ENCODE assay signal across 13 cellular contexts in the genomic region with DNA sequence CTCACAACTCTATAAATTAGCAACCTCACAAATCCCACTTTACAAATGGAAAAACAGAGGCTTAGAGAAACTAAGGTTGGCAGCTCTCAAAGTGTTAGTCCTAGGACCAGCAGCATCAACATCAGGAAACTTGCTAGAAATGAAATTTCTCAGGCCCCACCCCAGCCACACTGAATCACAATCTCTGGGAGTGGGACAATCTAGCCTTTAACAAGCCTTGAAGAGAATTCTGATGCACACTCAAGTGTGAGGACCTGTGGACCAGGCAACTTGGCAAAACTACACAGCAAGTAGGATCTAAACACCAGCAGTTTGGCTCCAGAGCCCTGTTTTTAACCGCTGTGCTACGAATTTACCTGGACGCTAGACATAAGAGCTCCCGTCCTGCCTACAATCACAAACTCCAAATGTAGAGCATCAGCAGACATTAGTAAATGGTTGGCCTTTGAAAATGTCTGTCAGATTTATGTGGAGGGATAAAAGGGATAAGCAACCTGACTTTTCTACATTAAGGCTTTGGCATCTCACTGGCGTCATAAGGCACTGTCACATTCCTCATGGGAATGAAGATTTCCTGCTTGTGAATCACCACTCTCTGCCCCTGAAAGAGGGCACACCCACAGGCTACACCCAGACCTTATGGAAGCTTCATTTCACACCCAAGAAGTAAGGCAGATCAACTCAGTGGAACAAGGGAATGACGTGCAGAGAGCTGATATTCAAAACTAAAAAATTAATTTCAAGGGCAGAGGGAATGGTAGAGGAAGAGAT.
A peak's percentile ranks its signal among the peaks of the same experiment; 100 is the strongest.
DNase-seq lines count a peak whose midpoint lies in the region; ATAC-seq lines count a peak whose summit lies in the region.
"Had no signal": no experiment of that assay in that cellular context is flagged by ENCODE, and none has a peak within 500 bp of the region (broad histone marks: within the 10 kb centered on the region; RNA-seq: fewer than 3 reads in every experiment).

No MANE protein-coding gene starts in this region.

- peak; percentile 86 for DNase-seq in NCI-H226
- peak; percentile 74 for DNase-seq in dedifferentiated amniotic fluid mesenchymal stem cell (ENCODE audit: extremely low spot score)
- DNase-seq in DMS 273 (lab: John Stamatoyannopoulos, UW; ENCODE audit: unreplicated experiment): no peak
- DNase-seq in COLO668 (lab: John Stamatoyannopoulos, UW; ENCODE audit: unreplicated experiment): no peak
- DNase-seq: activated CD8-positive, alpha-beta memory T cell treated with anti-CD3 and anti-CD28 coated beads for 24 hours; BE2C; retina; SHP77 treated with DMSO at 0.1 percent for 48 hours had no signal

- H3K27me3 ChIP-seq in ACC112 (ENCODE audit: insufficient read depth, low read length) (no peaks in the 10 kb centered on the region), muscle layer of duodenum (ENCODE audit: low read depth, low read length) (no peaks in the 10 kb centered on the region)
- H3K27me3 ChIP-seq: BE2C had no signal

- H3K4me3 ChIP-seq in ACC112 (ENCODE audit: low read depth, low read length): no peak overlapping the region
- no peak overlapping the region for H3K4me3 ChIP-seq in muscle layer of duodenum (ENCODE audit: low read depth in 1 of 2, low read length in 2 of 2)

- H2AFZ ChIP-seq in ACC112 (ENCODE audit: low read length, unreplicated experiment): no peak overlapping the region

- no peaks in the 10 kb centered on the region for H3K36me3 ChIP-seq in ACC112 (ENCODE audit: insufficient read depth, low read length)
- H3K36me3 ChIP-seq in muscle layer of duodenum (ENCODE audit: control insufficient read depth in 1 of 2, insufficient read depth in 2 of 2, low read length in 2 of 2): no peaks in the 10 kb centered on the region
- H3K36me3 ChIP-seq: BE2C had no signal

- peaks cover 46% of the 10 kb centered on the region for H3K4me1 ChIP-seq in ACC112 (ENCODE audit: control insufficient read depth, insufficient read depth, low read length, unreplicated experiment)
- peaks cover 10 to 35% of the 10 kb centered on the region in 2 donors for H3K4me1 ChIP-seq in muscle layer of duodenum (ENCODE audit: control insufficient read depth in 1 of 2, insufficient read depth in 2 of 2, low read length in 2 of 2)

- H3K27ac ChIP-seq in ACC112 (ENCODE audit: low read depth, low read length) (peak overlapping the region; percentile 91), muscle layer of duodenum (ENCODE audit: low read length) (peak overlapping the region; percentile 67)

- no peaks in the 10 kb centered on the region for H3K79me2 ChIP-seq in ACC112 (ENCODE audit: control insufficient read depth, insufficient read depth, low read length, unreplicated experiment)

- H3K9me3 ChIP-seq in muscle layer of duodenum (ENCODE audit: control insufficient read depth in 1 of 2, low read length in 2 of 2): no peaks in the 10 kb centered on the region
- H3K9me3 ChIP-seq: BE2C had no signal

- no peak for ATAC-seq in HG03520 (IDR thresholded peaks at IDR 0.05; ENCODE audit: unreplicated experiment)
- no peak for ATAC-seq in GM18517 (IDR thresholded peaks at IDR 0.05; ENCODE audit: unreplicated experiment)
- ATAC-seq: stimulated activated effector memory CD8-positive, alpha-beta T cell treated with anti-CD3 and anti-CD28 coated beads, Interleukin-12 subunit alpha, Interleukin-12 subunit beta, amount 100 ng/mL, for 72 hours had no signal

Comparison
In these comparisons a context has a peak if more than half of its experiments do, and no peak if none do; other contexts are left out.
1. DNase-seq: peak in NCI-H226 (single experiment) and dedifferentiated amniotic fluid mesenchymal stem cell (single experiment); none in DMS 273 (single experiment) and COLO668 (single experiment).